1 cellular context compared by ENCODE assay signal in genomic region chr7:126778101-126778500, GRCh38.
TF ChIP-seq lines count a peak whose summit lies in the region.

No MANE protein-coding gene starts in this region.

TF ChIP-seq in GM23338, 12 proteins besides CTCF, POLR2A, EP300 and RAD21:
- TF ChIP-seq, protein P1, sequence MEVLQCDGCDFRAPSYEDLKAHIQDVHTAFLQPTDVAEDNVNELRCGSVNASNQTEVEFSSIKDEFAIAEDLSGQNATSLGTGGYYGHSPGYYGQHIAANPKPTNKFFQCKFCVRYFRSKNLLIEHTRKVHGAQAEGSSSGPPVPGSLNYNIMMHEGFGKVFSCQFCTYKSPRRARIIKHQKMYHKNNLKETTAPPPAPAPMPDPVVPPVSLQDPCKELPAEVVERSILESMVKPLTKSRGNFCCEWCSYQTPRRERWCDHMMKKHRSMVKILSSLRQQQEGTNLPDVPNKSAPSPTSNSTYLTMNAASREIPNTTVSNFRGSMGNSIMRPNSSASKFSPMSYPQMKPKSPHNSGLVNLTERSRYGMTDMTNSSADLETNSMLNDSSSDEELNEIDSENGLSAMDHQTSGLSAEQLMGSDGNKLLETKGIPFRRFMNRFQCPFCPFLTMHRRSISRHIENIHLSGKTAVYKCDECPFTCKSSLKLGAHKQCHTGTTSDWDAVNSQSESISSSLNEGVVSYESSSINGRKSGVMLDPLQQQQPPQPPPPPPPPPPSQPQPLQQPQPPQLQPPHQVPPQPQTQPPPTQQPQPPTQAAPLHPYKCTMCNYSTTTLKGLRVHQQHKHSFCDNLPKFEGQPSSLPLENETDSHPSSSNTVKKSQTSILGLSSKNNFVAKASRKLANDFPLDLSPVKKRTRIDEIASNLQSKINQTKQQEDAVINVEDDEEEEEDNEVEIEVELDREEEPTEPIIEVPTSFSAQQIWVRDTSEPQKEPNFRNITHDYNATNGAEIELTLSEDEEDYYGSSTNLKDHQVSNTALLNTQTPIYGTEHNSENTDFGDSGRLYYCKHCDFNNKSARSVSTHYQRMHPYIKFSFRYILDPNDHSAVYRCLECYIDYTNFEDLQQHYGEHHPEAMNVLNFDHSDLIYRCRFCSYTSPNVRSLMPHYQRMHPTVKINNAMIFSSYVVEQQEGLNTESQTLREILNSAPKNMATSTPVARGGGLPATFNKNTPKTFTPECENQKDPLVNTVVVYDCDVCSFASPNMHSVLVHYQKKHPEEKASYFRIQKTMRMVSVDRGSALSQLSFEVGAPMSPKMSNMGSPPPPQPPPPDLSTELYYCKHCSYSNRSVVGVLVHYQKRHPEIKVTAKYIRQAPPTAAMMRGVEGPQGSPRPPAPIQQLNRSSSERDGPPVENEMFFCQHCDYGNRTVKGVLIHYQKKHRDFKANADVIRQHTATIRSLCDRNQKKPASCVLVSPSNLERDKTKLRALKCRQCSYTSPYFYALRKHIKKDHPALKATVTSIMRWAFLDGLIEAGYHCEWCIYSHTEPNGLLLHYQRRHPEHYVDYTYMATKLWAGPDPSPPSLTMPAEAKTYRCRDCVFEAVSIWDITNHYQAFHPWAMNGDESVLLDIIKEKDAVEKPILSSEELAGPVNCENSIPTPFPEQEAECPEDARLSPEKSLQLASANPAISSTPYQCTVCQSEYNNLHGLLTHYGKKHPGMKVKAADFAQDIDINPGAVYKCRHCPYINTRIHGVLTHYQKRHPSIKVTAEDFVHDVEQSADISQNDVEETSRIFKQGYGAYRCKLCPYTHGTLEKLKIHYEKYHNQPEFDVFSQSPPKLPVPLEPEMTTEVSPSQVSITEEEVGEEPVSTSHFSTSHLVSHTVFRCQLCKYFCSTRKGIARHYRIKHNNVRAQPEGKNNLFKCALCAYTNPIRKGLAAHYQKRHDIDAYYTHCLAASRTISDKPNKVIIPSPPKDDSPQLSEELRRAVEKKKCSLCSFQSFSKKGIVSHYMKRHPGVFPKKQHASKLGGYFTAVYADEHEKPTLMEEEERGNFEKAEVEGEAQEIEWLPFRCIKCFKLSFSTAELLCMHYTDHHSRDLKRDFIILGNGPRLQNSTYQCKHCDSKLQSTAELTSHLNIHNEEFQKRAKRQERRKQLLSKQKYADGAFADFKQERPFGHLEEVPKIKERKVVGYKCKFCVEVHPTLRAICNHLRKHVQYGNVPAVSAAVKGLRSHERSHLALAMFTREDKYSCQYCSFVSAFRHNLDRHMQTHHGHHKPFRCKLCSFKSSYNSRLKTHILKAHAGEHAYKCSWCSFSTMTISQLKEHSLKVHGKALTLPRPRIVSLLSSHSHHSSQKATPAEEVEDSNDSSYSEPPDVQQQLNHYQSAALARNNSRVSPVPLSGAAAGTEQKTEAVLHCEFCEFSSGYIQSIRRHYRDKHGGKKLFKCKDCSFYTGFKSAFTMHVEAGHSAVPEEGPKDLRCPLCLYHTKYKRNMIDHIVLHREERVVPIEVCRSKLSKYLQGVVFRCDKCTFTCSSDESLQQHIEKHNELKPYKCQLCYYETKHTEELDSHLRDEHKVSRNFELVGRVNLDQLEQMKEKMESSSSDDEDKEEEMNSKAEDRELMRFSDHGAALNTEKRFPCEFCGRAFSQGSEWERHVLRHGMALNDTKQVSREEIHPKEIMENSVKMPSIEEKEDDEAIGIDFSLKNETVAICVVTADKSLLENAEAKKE (CRISPR knock-in tag; IDR thresholded peaks at IDR 0.05), result peak; percentile 96
- TF ChIP-seq CREB1 (CRISPR knock-in tag; IDR thresholded peaks at IDR 0.05; ENCODE audit: low read depth), result no peak
